Comparison of ENCODE assay signal across 21 cellular contexts in the genomic region with DNA sequence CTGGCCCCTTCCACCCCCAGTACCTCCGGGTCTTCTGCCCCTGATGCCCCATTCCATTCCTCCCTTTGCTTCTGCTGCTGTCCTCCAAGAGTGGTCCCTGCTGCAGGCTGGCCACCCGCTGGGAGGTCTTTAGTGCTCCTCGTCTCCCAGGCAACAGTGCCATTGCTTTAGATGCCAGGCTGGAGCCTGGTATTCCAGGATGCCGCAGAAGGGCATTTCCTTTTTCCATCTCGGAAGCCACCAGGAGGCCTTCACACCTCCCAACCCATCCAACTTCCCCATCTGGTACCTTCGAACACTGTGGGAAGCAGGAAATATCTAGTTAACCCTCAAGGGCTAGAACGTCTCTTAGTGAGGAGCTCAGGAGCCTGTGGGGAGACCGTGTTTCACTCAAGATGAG.
"Had no signal": no experiment of that assay in that cellular context is flagged by ENCODE, and none has a peak within 500 bp of the region (broad histone marks: within the 10 kb centered on the region; RNA-seq: fewer than 3 reads in every experiment).

No MANE protein-coding gene starts in this region.

- FAIRE-seq: islet of Langerhans, small intestine had no signal

- H3K36me3 Mint-ChIP-seq: activated naive CD8-positive, alpha-beta T cell; stimulated activated naive B cell treated with anti-CD40 and anti-IgM and Interleukin-4, amounts not matched to agents 10 μg/mL and 1 μg/mL and 100 μg/mL, for 72 hours had no signal

- H3K9me3 Mint-ChIP-seq: activated T-helper 1 cell treated with anti-CD3 and anti-CD28 coated beads, Interleukin-12 subunit alpha, Interleukin-12 subunit beta, Interleukin-2, Interleukin-4 antibody, amounts not matched to agents 30 ng/mL and 10 ng/mL and 1 ng/mL, durations not matched to agents 14 hours and 24 hours and 36 hours; effector memory CD8-positive, alpha-beta T cell; neural crest cell; stimulated activated naive B cell treated with anti-CD40 and anti-IgM and Interleukin-4, amounts not matched to agents 10 μg/mL and 1 μg/mL and 100 μg/mL, for 72 hours; T-helper 1 cell treated with Interleukin-12 subunit alpha and Interleukin-12 subunit beta and Interleukin-4 antibody, amounts not matched to agents 30 μg/mL and 1 μg/mL, for 36 hours had no signal

- H3K4me3 ChIP-seq: lung, psoas muscle, right lobe of liver, thyroid gland, uterus had no signal

- H3K27me3 ChIP-seq: foreskin keratinocyte, right lobe of liver, thyroid gland, uterus had no signal

- H3K4me1 ChIP-seq: psoas muscle, right lobe of liver, uterus had no signal

- ATAC-seq: effector memory CD8-positive, alpha-beta T cell; foreskin keratinocyte; psoas muscle; right lobe of liver; stimulated activated naive B cell treated with anti-CD40 and anti-IgM and Interleukin-4, amounts not matched to agents 10 μg/mL and 1 μg/mL and 100 μg/mL, for 72 hours had no signal

- H3K36me3 ChIP-seq: right lobe of liver, thyroid gland, uterus, WERI-Rb-1 had no signal

- H3K4me3 Mint-ChIP-seq: activated naive CD8-positive, alpha-beta T cell; activated T-helper 1 cell treated with anti-CD3 and anti-CD28 coated beads, Interleukin-12 subunit alpha, Interleukin-12 subunit beta, Interleukin-2, Interleukin-4 antibody, amounts not matched to agents 30 ng/mL and 10 ng/mL and 1 ng/mL, durations not matched to agents 14 hours and 24 hours and 36 hours; effector memory CD8-positive, alpha-beta T cell; neural crest cell; stimulated activated naive B cell treated with anti-CD40 and anti-IgM and Interleukin-4, amounts not matched to agents 10 μg/mL and 1 μg/mL and 100 μg/mL, for 72 hours; T-helper 1 cell treated with Interleukin-12 subunit alpha and Interleukin-12 subunit beta and Interleukin-4 antibody, amounts not matched to agents 30 μg/mL and 1 μg/mL, for 36 hours had no signal

- H3K27ac Mint-ChIP-seq: activated naive CD8-positive, alpha-beta T cell; activated T-helper 1 cell treated with anti-CD3 and anti-CD28 coated beads, Interleukin-12 subunit alpha, Interleukin-12 subunit beta, Interleukin-2, Interleukin-4 antibody, amounts not matched to agents 30 ng/mL and 10 ng/mL and 1 ng/mL, durations not matched to agents 14 hours and 24 hours and 36 hours; effector memory CD8-positive, alpha-beta T cell; T-helper 1 cell treated with Interleukin-12 subunit alpha and Interleukin-12 subunit beta and Interleukin-4 antibody, amounts not matched to agents 30 μg/mL and 1 μg/mL, for 36 hours had no signal

- H3K9me3 ChIP-seq: psoas muscle, right lobe of liver, thyroid gland, uterus had no signal

- DNase-seq: activated CD4-positive, alpha-beta T cell treated with anti-CD3 and anti-CD28 coated beads for 1 hour; activated T-cell treated with anti-CD3 and anti-CD28 coated beads for 4 hours; effector memory CD8-positive, alpha-beta T cell; foreskin keratinocyte; hippocampal formation; midbrain; psoas muscle; right lobe of liver; small intestine; stimulated activated CD4-positive, alpha-beta T cell treated with anti-CD3 and anti-CD28 coated beads, Interleukin-15, amount 100 ng/mL, for 24 hours; stimulated activated CD4-positive, alpha-beta T cell treated with anti-CD3 and anti-CD28 coated beads, Interleukin-2, amount 100 ng/mL, for 48 hours; stimulated activated naive B cell treated with anti-CD40 and anti-IgM and Interleukin-4, amounts not matched to agents 10 μg/mL and 1 μg/mL and 100 μg/mL, for 72 hours; thyroid gland; uterus; WERI-Rb-1 had no signal

- H3K27ac ChIP-seq: foreskin keratinocyte, psoas muscle, right lobe of liver, thyroid gland, uterus, WERI-Rb-1 had no signal
